In genomic region chr17:7833795-7834553, GRCh38 we compare ENCODE assay signal across 8 cellular contexts. TPM values are rescaled to one million over a fixed set of nuclear protein-coding genes. Genes with fewer than 3 reads are reported as not detected.
A peak's percentile ranks its signal among the peaks of the same experiment; 100 is the strongest.
DNase-seq lines count a peak whose midpoint lies in the region; ATAC-seq and TF ChIP-seq lines count a peak whose summit lies in the region.

Gene KDM6B (plus strand): TSS chr17:7834217. CDS start chr17:7845555, 11,338 bp downstream.

- H2BK12ac ChIP-seq in mesenchymal stem cell (ENCODE audit: low read length in 2 of 2) = peak within 1 kb of the TSS; percentile 43 to 84

- under 1% methylated on average over 47 of the region's 49 CpGs for WGBS in mesenchymal stem cell

- peaks cover 6% of the 10 kb centered on the region for H3K4me1 ChIP-seq in BE2C
- peaks cover 30% of the 10 kb centered on the region for H3K4me1 ChIP-seq in OCI-LY1 (ENCODE audit: insufficient read depth, low read length, severe bottlenecking)
- no peaks in the 10 kb centered on the region for H3K4me1 ChIP-seq in endocrine pancreas (ENCODE audit: control insufficient read depth, insufficient read depth, low read length)
- H3K4me1 ChIP-seq in mesenchymal stem cell (ENCODE audit: control insufficient read depth, insufficient read depth, low read depth, low read length) = peaks cover 25% of the 10 kb centered on the region

- H3F3A ChIP-seq in OCI-LY1 (ENCODE audit: insufficient read depth, low read length) = peaks cover 5% of the 10 kb centered on the region; the same call in 1 of the 2 replicates

- H2AFZ ChIP-seq in OCI-LY1 (ENCODE audit: low read length) (no peak within 1 kb of the TSS), mesenchymal stem cell (ENCODE audit: low read depth, low read length) (peak within 1 kb of the TSS; percentile 90)

- peak within 1 kb of the TSS; percentile 68 for H2BK15ac ChIP-seq in mesenchymal stem cell (ENCODE audit: low read depth, poor library complexity, severe bottlenecking)

- H3K79me2 ChIP-seq in OCI-LY1 (ENCODE audit: insufficient read depth, low read length) = no peaks in the 10 kb centered on the region

- H3K4me2 ChIP-seq in OCI-LY1 (ENCODE audit: low read length) (peak within 1 kb of the TSS; percentile 79), mesenchymal stem cell (ENCODE audit: low read length, poor library complexity, severe bottlenecking) (peak within 1 kb of the TSS; percentile 99)

- H2BK5ac ChIP-seq in mesenchymal stem cell (ENCODE audit: low read depth, low read length, poor library complexity, severe bottlenecking) = peak within 1 kb of the TSS; percentile 19

- peak within 1 kb of the TSS; percentile 27 for H4K8ac ChIP-seq in mesenchymal stem cell (ENCODE audit: low read length)

- peak within 1 kb of the TSS in 1 of 2 experiments; percentile 28 for H3K23ac ChIP-seq in mesenchymal stem cell (ENCODE audit: low read length in 2 of 2)

- H3K4ac ChIP-seq in mesenchymal stem cell (ENCODE audit: low read depth in 1 of 2, low read length in 2 of 2) = peak within 1 kb of the TSS; percentile 68

- H2AK5ac ChIP-seq in mesenchymal stem cell (ENCODE audit: low read length, severe bottlenecking) = no peak within 1 kb of the TSS

- peak within 1 kb of the TSS; percentile 72 for H3K9ac ChIP-seq in OCI-LY1 (ENCODE audit: low read length)
- peak within 1 kb of the TSS; percentile 74 for H3K9ac ChIP-seq in endocrine pancreas (ENCODE audit: control insufficient read depth, insufficient read depth, low read length)
- peak within 1 kb of the TSS; percentile 98 for H3K9ac ChIP-seq in mesenchymal stem cell (ENCODE audit: low read length)

- H3K14ac ChIP-seq in mesenchymal stem cell (ENCODE audit: low read length in 2 of 2) = peak within 1 kb of the TSS in 1 of 2 experiments; percentile 2

- H3K79me1 ChIP-seq in mesenchymal stem cell (replicated peaks; ENCODE audit: low read length, poor library complexity, severe bottlenecking) = peaks cover 3% of the 10 kb centered on the region

- DNase-seq in BE2C (peak; percentile 84), HS-5 (ENCODE audit: low read depth) (peak; percentile 76), mesenchymal stem cell (peak; percentile 95)
- peak; percentile 85 for DNase-seq in activated CD8-positive, alpha-beta memory T cell treated with anti-CD3 and anti-CD28 coated beads, Interleukin-2, amount 50 U/mL, for 4 hours
- DNase-seq in stimulated activated CD8-positive, alpha-beta memory T cell treated with anti-CD3 and anti-CD28 coated beads, Interleukin-12 subunit alpha, Interleukin-12 subunit beta, amount 100 ng/mL, for 1 hour (ENCODE audit: low read depth) = peak; percentile 73

- no peaks in the 10 kb centered on the region for H4K20me1 ChIP-seq in OCI-LY1 (ENCODE audit: insufficient read depth, low read length)

- H3K4me3 ChIP-seq in BE2C (ENCODE audit: low read depth, low read length) (peak within 1 kb of the TSS; percentile 56), OCI-LY1 (ENCODE audit: low read depth, low read length, poor library complexity, severe bottlenecking) (peak within 1 kb of the TSS; percentile 68), endocrine pancreas (ENCODE audit: control insufficient read depth, insufficient read depth, low read length) (peak within 1 kb of the TSS; percentile 19), mesenchymal stem cell (ENCODE audit: insufficient read depth in 1 of 2, low read depth in 1 of 2, low read length in 2 of 2) (peak within 1 kb of the TSS; percentile 73 to 97)

- H2BK120ac ChIP-seq in mesenchymal stem cell (ENCODE audit: low read depth, low read length) = peak within 1 kb of the TSS; percentile 74

- TF ChIP-seq CTCF in BE2C (IDR thresholded peaks at IDR 0.05; ENCODE audit: low read depth, low read length) (no peak), OCI-LY1 (IDR thresholded peaks at IDR 0.05; ENCODE audit: low read length) (no peak)

- H3K27me3 ChIP-seq in BE2C (no peaks in the 10 kb centered on the region), OCI-LY1 (ENCODE audit: insufficient read depth, low read length) (no peaks in the 10 kb centered on the region), endocrine pancreas (ENCODE audit: control insufficient read depth, insufficient read depth, low read length) (no peaks in the 10 kb centered on the region), mesenchymal stem cell (ENCODE audit: control insufficient read depth in 1 of 2, insufficient read depth in 1 of 2, low read length in 2 of 2) (peaks cover 19 to 27% of the 10 kb centered on the region in 2 experiments)

- H3K9me2 ChIP-seq in OCI-LY1 (ENCODE audit: low read depth, low read length) = no peaks in the 10 kb centered on the region

- peak within 1 kb of the TSS; percentile 95 for H3K27ac ChIP-seq in OCI-LY1 (ENCODE audit: low read depth, low read length, poor library complexity, severe bottlenecking)
- H3K27ac ChIP-seq in mesenchymal stem cell (ENCODE audit: low read length, poor library complexity, severe bottlenecking) = peak within 1 kb of the TSS; percentile 73

- H3K36me3 ChIP-seq in BE2C = no peaks in the 10 kb centered on the region
- no peaks in the 10 kb centered on the region for H3K36me3 ChIP-seq in OCI-LY1 (ENCODE audit: insufficient read depth, low read length)
- no peaks in the 10 kb centered on the region for H3K36me3 ChIP-seq in endocrine pancreas (ENCODE audit: control insufficient read depth, insufficient read depth, low read length)
- no peaks in the 10 kb centered on the region for H3K36me3 ChIP-seq in mesenchymal stem cell (ENCODE audit: control insufficient read depth in 1 of 2, insufficient read depth in 2 of 2, low read depth in 1 of 2, low read length in 2 of 2)

- peak within 1 kb of the TSS; percentile 3 for H4K91ac ChIP-seq in mesenchymal stem cell (ENCODE audit: low read length)

- ATAC-seq in GM19395 (IDR thresholded peaks at IDR 0.05; ENCODE audit: unreplicated experiment) = peak; percentile 48

- H3K18ac ChIP-seq in mesenchymal stem cell (ENCODE audit: low read depth in 1 of 2, low read length in 2 of 2) = peak within 1 kb of the TSS; percentile 58 to 86

- H3K9me3 ChIP-seq in BE2C (no peaks in the 10 kb centered on the region), OCI-LY1 (ENCODE audit: low read length) (no peaks in the 10 kb centered on the region), endocrine pancreas (ENCODE audit: control insufficient read depth, low read length) (no peaks in the 10 kb centered on the region), mesenchymal stem cell (ENCODE audit: control insufficient read depth, low read length) (no peaks in the 10 kb centered on the region)

RNA-seq across cellular contexts. Expression of gene KDM6B, which starts in this region (rescaled TPM):
- polyA plus RNA-seq in BE2C (2012; ENCODE audit: insufficient read depth, insufficient read length, low read depth) = 28.2 TPM
- 16.2 TPM for polyA plus RNA-seq in mesenchymal stem cell (2013, experiment 1 of 2)
- 16.4 TPM for polyA plus RNA-seq in mesenchymal stem cell (2013, experiment 2 of 2)

Comparison
In these comparisons a context has a peak if more than half of its experiments do, and no peak if none do; other contexts are left out.
1. Peak in every context shown above with its lines: DNase-seq, ATAC-seq, H3K4me3 ChIP-seq and H3K27ac ChIP-seq.
2. H3K4me3 ChIP-seq: peak in every context shown above with its lines; median percentile 85 in mesenchymal stem cell; 68 in OCI-LY1; 56 in BE2C; 19 in endocrine pancreas.